In genomic region chr3:188391597-188391996, GRCh38 we compare ENCODE assay signal across 18 cellular contexts.
DNase-seq lines count a peak whose midpoint lies in the region; ATAC-seq, FAIRE-seq and TF ChIP-seq lines count a peak whose summit lies in the region.
"Had no signal": no experiment of that assay in that cellular context is flagged by ENCODE, and none has a peak within 500 bp of the region (broad histone marks: within the 10 kb centered on the region; RNA-seq: fewer than 3 reads in every experiment).

No MANE protein-coding gene starts in this region.

- TF ChIP-seq CTCF in left ventricle myocardium inferior (IDR thresholded peaks at IDR 0.05; ENCODE audit: borderline replicate concordance) (no peak), OCI-LY7 (conservative IDR thresholded peaks at IDR 0.05; ENCODE audit: low read length) (no peak), esophagus squamous epithelium (IDR thresholded peaks at IDR 0.05) (no peak), vagina (IDR thresholded peaks at IDR 0.05) (no peak)

- H3K79me2 ChIP-seq in OCI-LY7 (ENCODE audit: insufficient read depth, low read depth, low read length) = no peaks in the 10 kb centered on the region

- TF ChIP-seq POLR2A in esophagus squamous epithelium (IDR thresholded peaks at IDR 0.05) (no peak), vagina (IDR thresholded peaks at IDR 0.05) (no peak)

- no peak overlapping the region; the same call in 1 of the 2 replicates for H2AFZ ChIP-seq in OCI-LY7 (ENCODE audit: low read length)

- H3K4me1 ChIP-seq in left ventricle myocardium inferior (peaks cover 53% of the 10 kb centered on the region), right cardiac atrium (ENCODE audit: control insufficient read depth, insufficient read depth, low read length) (peaks cover 9% of the 10 kb centered on the region), OCI-LY7 (ENCODE audit: insufficient read depth, low read length, poor library complexity, severe bottlenecking) (peaks cover 52% of the 10 kb centered on the region), esophagus squamous epithelium (peaks cover 16 to 86% (median 28%) of the 10 kb centered on the region in 3 donors), vagina (peaks cover 38% of the 10 kb centered on the region)

- ATAC-seq in right cardiac atrium = no peak
- ATAC-seq: K562 had no signal

- DNase-seq in left ventricle myocardium inferior (no peak), right cardiac atrium (no peak), OCI-LY7 (ENCODE audit: low spot score) (no peak), esophagus squamous epithelium (lab: John Stamatoyannopoulos, UW) (no peak), vagina (ENCODE audit: extremely low spot score in 2 of 2) (no peak), NCI-H1694 (lab: John Stamatoyannopoulos, UW) (no peak), RCC 7860 (ENCODE audit: low spot score) (no peak)
- DNase-seq: ACHN; CD4-positive, alpha-beta memory T cell; GDM1; HFFc6; NCI-H1048; NCI-H1694 treated with DMSO at 0.1 percent for 48 hours; NCI-H69; SHP77 had no signal

- H3K36me3 ChIP-seq in left ventricle myocardium inferior (no peaks in the 10 kb centered on the region), OCI-LY7 (ENCODE audit: insufficient read depth, low read length) (no peaks in the 10 kb centered on the region; the same call in 1 of the 2 replicates), esophagus squamous epithelium (no peaks in the 10 kb centered on the region), vagina (no peaks in the 10 kb centered on the region)

- no peaks in the 10 kb centered on the region for H3K9me3 ChIP-seq in left ventricle myocardium inferior (replicated peaks)
- H3K9me3 ChIP-seq in right cardiac atrium (ENCODE audit: control insufficient read depth, low read length) = no peaks in the 10 kb centered on the region
- H3K9me3 ChIP-seq in OCI-LY7 (ENCODE audit: low read length) = no peaks in the 10 kb centered on the region
- no peaks in the 10 kb centered on the region for H3K9me3 ChIP-seq in esophagus squamous epithelium
- H3K9me3 ChIP-seq in vagina = no peaks in the 10 kb centered on the region

- no TSS peak for BruUV-seq in OCI-LY7 (replicated peaks; lab: Mats Ljungman, UMichigan)

- H3K9me2 ChIP-seq in OCI-LY7 (ENCODE audit: insufficient read depth, low read length) = no peaks in the 10 kb centered on the region

- intact Hi-C loops in left ventricle myocardium inferior (cut with micrococcal nuclease) (no loop called here), right cardiac atrium (cut with DNase I) (no loop called here), OCI-LY7 (cut with micrococcal nuclease; ENCODE audit: unreplicated experiment) (loop anchor here (2.0 to 5.0 kb wide), 2 partner anchors 55 to 149 kb away; no protein-coding TSS in a partner anchor), esophagus squamous epithelium (cut with DNase I) (no loop called here), vagina (cut with DNase I) (no loop called here)

- H4K20me1 ChIP-seq in OCI-LY7 (ENCODE audit: insufficient read depth, low read length) = no peaks in the 10 kb centered on the region

- WGBS in right cardiac atrium = 78% methylated on average over 2 of the region's 2 CpGs
- 79 to 80% methylated on average over 2 of the region's 2 CpGs for WGBS in esophagus squamous epithelium, 2 donors

- H3K4me2 ChIP-seq in OCI-LY7 (ENCODE audit: low read length) = peak overlapping the region; percentile 77

- CTCF ChIA-PET in OCI-LY7 (lab: Charles Lee; ENCODE audit: unreplicated experiment) = no interaction called here

- no peak for FAIRE-seq in RCC 7860 (lab: Jason Lieb, UNC)
- FAIRE-seq: H1, K562 had no signal

- H3K27ac ChIP-seq in left ventricle myocardium inferior (replicated peaks) (peak overlapping the region; percentile 60), right cardiac atrium (ENCODE audit: low read length) (no peak overlapping the region), OCI-LY7 (ENCODE audit: low read depth, low read length, poor library complexity, severe bottlenecking) (peak overlapping the region; percentile 89), esophagus squamous epithelium (peak overlapping the region in 3 of 4 donors; percentile 85 to 90 (median 86)), vagina (peak overlapping the region; percentile 63)
- H3K27ac ChIP-seq: HL-60 had no signal

- H3K4me3 ChIP-seq in left ventricle myocardium inferior = no peak overlapping the region
- no peak overlapping the region for H3K4me3 ChIP-seq in right cardiac atrium (ENCODE audit: low read length)
- no peak overlapping the region for H3K4me3 ChIP-seq in OCI-LY7 (ENCODE audit: low read depth, low read length, poor library complexity, severe bottlenecking)
- no peak overlapping the region for H3K4me3 ChIP-seq in esophagus squamous epithelium
- H3K4me3 ChIP-seq in vagina = no peak overlapping the region
- H3K4me3 ChIP-seq: K562 had no signal

- POLR2A ChIA-PET in OCI-LY7 (lab: Charles Lee) = interaction anchor here (3.2 kb wide), 1 partner anchor 9 kb away, joined by 21 read pairs; no protein-coding TSS in a partner anchor

- H3K27me3 ChIP-seq in left ventricle myocardium inferior (ENCODE audit: low read depth) = no peaks in the 10 kb centered on the region
- H3K27me3 ChIP-seq in right cardiac atrium (ENCODE audit: control insufficient read depth, insufficient read depth) = no peaks in the 10 kb centered on the region
- no peaks in the 10 kb centered on the region for H3K27me3 ChIP-seq in esophagus squamous epithelium
- H3K27me3 ChIP-seq in vagina = no peaks in the 10 kb centered on the region
